11 cellular contexts compared by ENCODE assay signal in genomic region chr2:218878941-218879761, GRCh38. TPM values are rescaled to one million over a fixed set of nuclear protein-coding genes. Genes with fewer than 3 reads are reported as not detected.
A peak's percentile ranks its signal among the peaks of the same experiment; 100 is the strongest.
DNase-seq lines count a peak whose midpoint lies in the region; ATAC-seq, FAIRE-seq and TF ChIP-seq lines count a peak whose summit lies in the region.
"Had no signal": no experiment of that assay in that cellular context is flagged by ENCODE, and none has a peak within 500 bp of the region (broad histone marks: within the 10 kb centered on the region; RNA-seq: fewer than 3 reads in every experiment).

No MANE protein-coding gene starts in this region.

- intact Hi-C loops in left ventricle myocardium inferior (cut with micrococcal nuclease): no loop called here
- intact Hi-C loops in Right ventricle myocardium superior (cut with DNase I): no loop called here

- no peaks in the 10 kb centered on the region for H3K36me3 ChIP-seq in left ventricle myocardium inferior
- no peaks in the 10 kb centered on the region for H3K36me3 ChIP-seq in GM23248 (ENCODE audit: low read depth)

- no peaks in the 10 kb centered on the region for H3K9me2 ChIP-seq in GM23248 (ENCODE audit: insufficient read depth)

- H3K27ac Mint-ChIP-seq in chondrocyte (ENCODE audit: unreplicated experiment): no peak overlapping the region
- H3K27ac Mint-ChIP-seq: natural killer cell treated with Interleukin-12 subunit alpha and Interleukin-12 subunit beta and Interleukin-15 and Interleukin-18, amount 100 ng/mL, for 72 hours had no signal

- H3K9me3 Mint-ChIP-seq in chondrocyte (ENCODE audit: low read depth): no peaks in the 10 kb centered on the region
- H3K9me3 Mint-ChIP-seq: natural killer cell treated with Interleukin-12 subunit alpha and Interleukin-12 subunit beta and Interleukin-15 and Interleukin-18, amount 100 ng/mL, for 72 hours had no signal

- peaks cover 5% of the 10 kb centered on the region for H3K4me1 Mint-ChIP-seq in chondrocyte (ENCODE audit: low read depth)

- 72 to 79% methylated on average over 15 to 16 of the region's 16 CpGs for WGBS in GM23248 (ENCODE audit: low coverage in 1 of 2, low lambda C conversion rate in 2 of 2, missing lambda C conversion rate in 2 of 2), 2 experiments

- H2AFZ ChIP-seq in GM23248: no peak overlapping the region

- H3K27me3 ChIP-seq in left ventricle myocardium inferior (ENCODE audit: low read depth) (peaks cover 100% of the 10 kb centered on the region), GM23248 (replicated peaks; ENCODE audit: insufficient read depth) (peaks cover 43% of the 10 kb centered on the region)

- FAIRE-seq in urothelium cell line (lab: Jason Lieb, UNC): peak; percentile 59

- TF ChIP-seq POLR2A in GM18505 (IDR thresholded peaks at IDR 0.05; ENCODE audit: borderline replicate concordance, extremely low read depth, insufficient read depth, insufficient read length): no peak

- H3K27ac ChIP-seq in left ventricle myocardium inferior (replicated peaks) (no peak overlapping the region), GM23248 (no peak overlapping the region)

- no peak overlapping the region for H3K9ac ChIP-seq in GM23248

- H3K79me2 ChIP-seq in GM23248 (ENCODE audit: insufficient read depth): no peaks in the 10 kb centered on the region

- in situ Hi-C loops in GM23248 (cut with MboI): no loop called here

- DNase-seq in left ventricle myocardium inferior (peak; percentile 12), Right ventricle myocardium superior (no peak), NCI-H69 (lab: John Stamatoyannopoulos, UW) (peak; percentile 79), chondrocyte (ENCODE audit: low spot score) (peak; percentile 52), urothelium cell line (ENCODE audit: low spot score) (peak; percentile 63), GM23248 (no peak)
- DNase-seq: C1 segment of cervical spinal cord had no signal

- ATAC-seq in Right ventricle myocardium superior (ENCODE audit: poor library complexity) (no peak), GM18505 (IDR thresholded peaks at IDR 0.05; ENCODE audit: unreplicated experiment) (no peak), HG02840 (IDR thresholded peaks at IDR 0.05; ENCODE audit: low FRiP score, unreplicated experiment) (no peak)

- H3K4me3 ChIP-seq in left ventricle myocardium inferior (no peak overlapping the region), GM23248 (no peak overlapping the region)

- H3K36me3 Mint-ChIP-seq in chondrocyte (ENCODE audit: low read depth): peaks cover 1% of the 10 kb centered on the region
- H3K36me3 Mint-ChIP-seq: natural killer cell treated with Interleukin-12 subunit alpha and Interleukin-12 subunit beta and Interleukin-15 and Interleukin-18, amount 100 ng/mL, for 72 hours had no signal

- H4K20me1 ChIP-seq in GM23248 (ENCODE audit: insufficient read depth): no peaks in the 10 kb centered on the region

- H3K4me2 ChIP-seq in GM23248 (ENCODE audit: unreplicated experiment): no peak overlapping the region

- H3F3A ChIP-seq in GM23248 (ENCODE audit: insufficient read depth): 0 out of 2 replicates have a peak, but pooled peaks cover 5% of the 10 kb centered on the region

- H3K27me3 Mint-ChIP-seq in chondrocyte (ENCODE audit: low read depth): peaks cover 71% of the 10 kb centered on the region

- TF ChIP-seq CTCF in left ventricle myocardium inferior (IDR thresholded peaks at IDR 0.05; ENCODE audit: borderline replicate concordance) (no peak), chondrocyte (IDR thresholded peaks at IDR 0.05) (no peak)

- peaks cover 31% of the 10 kb centered on the region for H3K4me1 ChIP-seq in left ventricle myocardium inferior
- H3K4me1 ChIP-seq in GM23248 (ENCODE audit: insufficient read depth): peaks cover 4% of the 10 kb centered on the region

- H3K9me3 ChIP-seq in left ventricle myocardium inferior (replicated peaks) (no peaks in the 10 kb centered on the region), GM23248 (ENCODE audit: low read depth) (no peaks in the 10 kb centered on the region)

- H3K4me3 Mint-ChIP-seq in chondrocyte (ENCODE audit: unreplicated experiment): no peak overlapping the region

RNA-seq across cellular contexts. Expression of gene WNT10A, which starts 1.5 kb away (rescaled TPM):
- total RNA-seq in left ventricle myocardium inferior (not detected), Right ventricle myocardium superior (not detected), chondrocyte (not detected in 3 replicates)
- not detected in 2 replicates for total RNA-seq in GM23248 (2014; rRNA removed; shearing (Covaris generic))
- not detected in 2 replicates for polyA plus RNA-seq in GM23248 (2016; fragmentation: Nextera tagmentation; extraction: Ambion mirVana)
- total RNA-seq: natural killer cell treated with Interleukin-12 subunit alpha and Interleukin-12 subunit beta and Interleukin-15 and Interleukin-18, amount 100 ng/mL, for 72 hours had no signal

RNA-seq across cellular contexts. Expression of gene WNT6, which starts 19.5 kb away (rescaled TPM):
- total RNA-seq in left ventricle myocardium inferior (1.0 TPM), Right ventricle myocardium superior (2.6 TPM), chondrocyte (not detected in 3 replicates)
- not detected in 2 replicates for total RNA-seq in GM23248 (2014; rRNA removed; shearing (Covaris generic))
- not detected in 2 replicates for polyA plus RNA-seq in GM23248 (2016; fragmentation: Nextera tagmentation; extraction: Ambion mirVana)
- total RNA-seq: natural killer cell treated with Interleukin-12 subunit alpha and Interleukin-12 subunit beta and Interleukin-15 and Interleukin-18, amount 100 ng/mL, for 72 hours had no signal

RNA-seq across cellular contexts. Expression of gene PRKAG3, which starts 47.5 kb away (rescaled TPM):
- total RNA-seq in left ventricle myocardium inferior: 0.14 TPM
- not detected for total RNA-seq in Right ventricle myocardium superior
- not detected in 3 replicates for total RNA-seq in chondrocyte
- not detected in 2 replicates for total RNA-seq in GM23248 (2014; rRNA removed; shearing (Covaris generic))
- not detected in 2 replicates for polyA plus RNA-seq in GM23248 (2016; fragmentation: Nextera tagmentation; extraction: Ambion mirVana)
- total RNA-seq: M059J; natural killer cell treated with Interleukin-12 subunit alpha and Interleukin-12 subunit beta and Interleukin-15 and Interleukin-18, amount 100 ng/mL, for 72 hours had no signal

Comparison
In these comparisons a context has a peak if more than half of its experiments do, and no peak if none do; other contexts are left out.
1. DNase-seq: peak in left ventricle myocardium inferior (single experiment), NCI-H69 (single experiment), chondrocyte (single experiment) and urothelium cell line (single experiment); none in Right ventricle myocardium superior (single experiment) and GM23248 (single experiment).